Comparison of ENCODE assay signal across 25 cellular contexts in genomic region chr6:148238713-148239112, GRCh38.
"Had no signal": no experiment of that assay in that cellular context is flagged by ENCODE, and none has a peak within 500 bp of the region (broad histone marks: within the 10 kb centered on the region; RNA-seq: fewer than 3 reads in every experiment).

No MANE protein-coding gene starts in this region.

- H3K36me3 Mint-ChIP-seq: memory B cell, naive B cell had no signal

- H3K4me3 Mint-ChIP-seq: memory B cell; naive B cell; nephron; stimulated activated naive CD8-positive, alpha-beta T cell treated with anti-CD3 and anti-CD28 coated beads, Interleukin-15, amount 100 ng/mL, for 72 hours had no signal

- H3K4me2 ChIP-seq: smooth muscle cell had no signal

- H3K27ac ChIP-seq: dorsolateral prefrontal cortex, gastrocnemius medialis, lower lobe of right lung, prostate gland, transverse colon had no signal

- H3K9me3 Mint-ChIP-seq: memory B cell; nephron; stimulated activated naive CD8-positive, alpha-beta T cell treated with anti-CD3 and anti-CD28 coated beads, Interleukin-15, amount 100 ng/mL, for 72 hours had no signal

- H3K36me3 ChIP-seq: gastrocnemius medialis, lower lobe of right lung, prostate gland, right atrium auricular region, suprapubic skin, transverse colon had no signal

- H3K27me3 ChIP-seq: dorsolateral prefrontal cortex, gastrocnemius medialis, right atrium auricular region, suprapubic skin, transverse colon had no signal

- H3K4me3 ChIP-seq: dorsolateral prefrontal cortex, gastrocnemius medialis, lower lobe of right lung, prostate gland, right atrium auricular region, smooth muscle cell, suprapubic skin, transverse colon had no signal

- H3K9me3 ChIP-seq: gastrocnemius medialis, lower lobe of right lung, prostate gland, right atrium auricular region, suprapubic skin, transverse colon had no signal

- FAIRE-seq: keratinocyte had no signal

- DNase-seq: cortex of kidney; dorsolateral prefrontal cortex; effector CD4-positive, alpha-beta T cell; foreskin fibroblast; gastrocnemius medialis; head of caudate nucleus; left ventricle myocardium superior; lower lobe of right lung; naive B cell; nucleus accumbens; stimulated activated CD4-positive, alpha-beta T cell treated with anti-CD3 and anti-CD28 coated beads, Interleukin-12 subunit alpha, Interleukin-12 subunit beta, amount 100 ng/mL, for 4 hours; stimulated activated CD4-positive, alpha-beta T cell treated with anti-CD3 and anti-CD28 coated beads, Interleukin-1b, Interleukin-23, amount 100 ng/mL, for 48 hours; stimulated activated CD4-positive, alpha-beta T cell treated with anti-CD3 and anti-CD28 coated beads, Interleukin-4, amount 100 ng/mL, for 1 hour; stimulated activated CD8-positive, alpha-beta memory T cell treated with anti-CD3 and anti-CD28 coated beads, Interleukin-4, amount 100 ng/mL, for 48 hours; stimulated activated naive CD4-positive, alpha-beta T cell; stimulated activated naive CD8-positive, alpha-beta T cell treated with anti-CD3 and anti-CD28 coated beads, Interleukin-15, amount 100 ng/mL, for 72 hours had no signal

- H3K27ac Mint-ChIP-seq: memory B cell; nephron; stimulated activated naive CD8-positive, alpha-beta T cell treated with anti-CD3 and anti-CD28 coated beads, Interleukin-15, amount 100 ng/mL, for 72 hours had no signal

- ATAC-seq: gastrocnemius medialis; left ventricle myocardium superior; lower lobe of right lung; sciatic nerve; stimulated activated naive CD8-positive, alpha-beta T cell treated with anti-CD3 and anti-CD28 coated beads, Interleukin-15, amount 100 ng/mL, for 72 hours had no signal

- H3K4me1 Mint-ChIP-seq: memory B cell; naive B cell; stimulated activated naive CD8-positive, alpha-beta T cell treated with anti-CD3 and anti-CD28 coated beads, Interleukin-15, amount 100 ng/mL, for 72 hours had no signal

- H3K4me1 ChIP-seq: lower lobe of right lung, prostate gland had no signal
